Comparison of ENCODE assay signal across 1 cellular context in the genomic region with DNA sequence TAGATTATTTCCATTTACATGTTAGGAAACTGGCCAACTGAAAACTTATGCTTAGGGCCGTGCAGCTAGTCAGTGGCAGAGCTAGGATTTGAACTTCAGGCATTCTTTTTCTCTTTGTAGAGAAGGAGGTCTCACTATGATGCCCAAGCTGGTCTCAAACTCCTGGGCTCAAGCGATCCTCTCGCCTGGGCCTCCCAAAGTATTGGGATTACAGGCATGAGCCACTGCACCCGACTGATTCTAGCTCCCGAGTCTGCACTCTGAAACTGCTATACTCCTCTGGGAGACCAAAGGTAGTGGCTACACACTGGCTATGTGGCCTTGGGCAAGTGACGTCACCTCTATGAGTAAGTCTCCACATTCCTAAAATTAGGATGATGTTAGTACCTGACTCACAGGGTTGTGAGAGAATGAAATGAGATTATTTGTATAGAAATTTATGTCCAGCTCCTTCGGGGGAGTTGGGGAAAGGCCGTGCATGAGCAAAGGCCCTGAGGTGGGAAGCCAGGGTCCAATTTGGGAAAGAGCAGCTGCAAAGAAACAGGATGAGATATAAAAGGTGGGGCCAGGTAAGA.
A peak's percentile ranks its signal among the peaks of the same experiment; 100 is the strongest.
TF ChIP-seq lines count a peak whose summit lies in the region.

No MANE protein-coding gene starts in this region.

TF ChIP-seq in HepG2, 621 proteins besides CTCF, POLR2A, EP300 and RAD21 (continued from another document and continues in another):
- TF ChIP-seq, protein P1, sequence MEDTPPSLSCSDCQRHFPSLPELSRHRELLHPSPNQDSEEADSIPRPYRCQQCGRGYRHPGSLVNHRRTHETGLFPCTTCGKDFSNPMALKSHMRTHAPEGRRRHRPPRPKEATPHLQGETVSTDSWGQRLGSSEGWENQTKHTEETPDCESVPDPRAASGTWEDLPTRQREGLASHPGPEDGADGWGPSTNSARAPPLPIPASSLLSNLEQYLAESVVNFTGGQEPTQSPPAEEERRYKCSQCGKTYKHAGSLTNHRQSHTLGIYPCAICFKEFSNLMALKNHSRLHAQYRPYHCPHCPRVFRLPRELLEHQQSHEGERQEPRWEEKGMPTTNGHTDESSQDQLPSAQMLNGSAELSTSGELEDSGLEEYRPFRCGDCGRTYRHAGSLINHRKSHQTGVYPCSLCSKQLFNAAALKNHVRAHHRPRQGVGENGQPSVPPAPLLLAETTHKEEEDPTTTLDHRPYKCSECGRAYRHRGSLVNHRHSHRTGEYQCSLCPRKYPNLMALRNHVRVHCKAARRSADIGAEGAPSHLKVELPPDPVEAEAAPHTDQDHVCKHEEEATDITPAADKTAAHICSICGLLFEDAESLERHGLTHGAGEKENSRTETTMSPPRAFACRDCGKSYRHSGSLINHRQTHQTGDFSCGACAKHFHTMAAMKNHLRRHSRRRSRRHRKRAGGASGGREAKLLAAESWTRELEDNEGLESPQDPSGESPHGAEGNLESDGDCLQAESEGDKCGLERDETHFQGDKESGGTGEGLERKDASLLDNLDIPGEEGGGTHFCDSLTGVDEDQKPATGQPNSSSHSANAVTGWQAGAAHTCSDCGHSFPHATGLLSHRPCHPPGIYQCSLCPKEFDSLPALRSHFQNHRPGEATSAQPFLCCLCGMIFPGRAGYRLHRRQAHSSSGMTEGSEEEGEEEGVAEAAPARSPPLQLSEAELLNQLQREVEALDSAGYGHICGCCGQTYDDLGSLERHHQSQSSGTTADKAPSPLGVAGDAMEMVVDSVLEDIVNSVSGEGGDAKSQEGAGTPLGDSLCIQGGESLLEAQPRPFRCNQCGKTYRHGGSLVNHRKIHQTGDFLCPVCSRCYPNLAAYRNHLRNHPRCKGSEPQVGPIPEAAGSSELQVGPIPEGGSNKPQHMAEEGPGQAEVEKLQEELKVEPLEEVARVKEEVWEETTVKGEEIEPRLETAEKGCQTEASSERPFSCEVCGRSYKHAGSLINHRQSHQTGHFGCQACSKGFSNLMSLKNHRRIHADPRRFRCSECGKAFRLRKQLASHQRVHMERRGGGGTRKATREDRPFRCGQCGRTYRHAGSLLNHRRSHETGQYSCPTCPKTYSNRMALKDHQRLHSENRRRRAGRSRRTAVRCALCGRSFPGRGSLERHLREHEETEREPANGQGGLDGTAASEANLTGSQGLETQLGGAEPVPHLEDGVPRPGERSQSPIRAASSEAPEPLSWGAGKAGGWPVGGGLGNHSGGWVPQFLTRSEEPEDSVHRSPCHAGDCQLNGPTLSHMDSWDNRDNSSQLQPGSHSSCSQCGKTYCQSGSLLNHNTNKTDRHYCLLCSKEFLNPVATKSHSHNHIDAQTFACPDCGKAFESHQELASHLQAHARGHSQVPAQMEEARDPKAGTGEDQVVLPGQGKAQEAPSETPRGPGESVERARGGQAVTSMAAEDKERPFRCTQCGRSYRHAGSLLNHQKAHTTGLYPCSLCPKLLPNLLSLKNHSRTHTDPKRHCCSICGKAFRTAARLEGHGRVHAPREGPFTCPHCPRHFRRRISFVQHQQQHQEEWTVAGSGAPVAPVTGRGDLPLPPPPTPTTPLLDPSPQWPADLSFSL (CRISPR knock-in tag; IDR thresholded peaks at IDR 0.05): no peak
- no peak for TF ChIP-seq PHF20 (CRISPR knock-in tag; IDR thresholded peaks at IDR 0.05)
- TF ChIP-seq NCOA1 (CRISPR knock-in tag; IDR thresholded peaks at IDR 0.05): 0 out of 2 replicates have a peak, but pooled peaks have one; percentile 60
- TF ChIP-seq, protein P2, sequence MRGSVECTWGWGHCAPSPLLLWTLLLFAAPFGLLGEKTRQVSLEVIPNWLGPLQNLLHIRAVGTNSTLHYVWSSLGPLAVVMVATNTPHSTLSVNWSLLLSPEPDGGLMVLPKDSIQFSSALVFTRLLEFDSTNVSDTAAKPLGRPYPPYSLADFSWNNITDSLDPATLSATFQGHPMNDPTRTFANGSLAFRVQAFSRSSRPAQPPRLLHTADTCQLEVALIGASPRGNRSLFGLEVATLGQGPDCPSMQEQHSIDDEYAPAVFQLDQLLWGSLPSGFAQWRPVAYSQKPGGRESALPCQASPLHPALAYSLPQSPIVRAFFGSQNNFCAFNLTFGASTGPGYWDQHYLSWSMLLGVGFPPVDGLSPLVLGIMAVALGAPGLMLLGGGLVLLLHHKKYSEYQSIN (CRISPR knock-in tag; IDR thresholded peaks at IDR 0.05; ENCODE audit: borderline replicate concordance): no peak
- TF ChIP-seq, protein P3, sequence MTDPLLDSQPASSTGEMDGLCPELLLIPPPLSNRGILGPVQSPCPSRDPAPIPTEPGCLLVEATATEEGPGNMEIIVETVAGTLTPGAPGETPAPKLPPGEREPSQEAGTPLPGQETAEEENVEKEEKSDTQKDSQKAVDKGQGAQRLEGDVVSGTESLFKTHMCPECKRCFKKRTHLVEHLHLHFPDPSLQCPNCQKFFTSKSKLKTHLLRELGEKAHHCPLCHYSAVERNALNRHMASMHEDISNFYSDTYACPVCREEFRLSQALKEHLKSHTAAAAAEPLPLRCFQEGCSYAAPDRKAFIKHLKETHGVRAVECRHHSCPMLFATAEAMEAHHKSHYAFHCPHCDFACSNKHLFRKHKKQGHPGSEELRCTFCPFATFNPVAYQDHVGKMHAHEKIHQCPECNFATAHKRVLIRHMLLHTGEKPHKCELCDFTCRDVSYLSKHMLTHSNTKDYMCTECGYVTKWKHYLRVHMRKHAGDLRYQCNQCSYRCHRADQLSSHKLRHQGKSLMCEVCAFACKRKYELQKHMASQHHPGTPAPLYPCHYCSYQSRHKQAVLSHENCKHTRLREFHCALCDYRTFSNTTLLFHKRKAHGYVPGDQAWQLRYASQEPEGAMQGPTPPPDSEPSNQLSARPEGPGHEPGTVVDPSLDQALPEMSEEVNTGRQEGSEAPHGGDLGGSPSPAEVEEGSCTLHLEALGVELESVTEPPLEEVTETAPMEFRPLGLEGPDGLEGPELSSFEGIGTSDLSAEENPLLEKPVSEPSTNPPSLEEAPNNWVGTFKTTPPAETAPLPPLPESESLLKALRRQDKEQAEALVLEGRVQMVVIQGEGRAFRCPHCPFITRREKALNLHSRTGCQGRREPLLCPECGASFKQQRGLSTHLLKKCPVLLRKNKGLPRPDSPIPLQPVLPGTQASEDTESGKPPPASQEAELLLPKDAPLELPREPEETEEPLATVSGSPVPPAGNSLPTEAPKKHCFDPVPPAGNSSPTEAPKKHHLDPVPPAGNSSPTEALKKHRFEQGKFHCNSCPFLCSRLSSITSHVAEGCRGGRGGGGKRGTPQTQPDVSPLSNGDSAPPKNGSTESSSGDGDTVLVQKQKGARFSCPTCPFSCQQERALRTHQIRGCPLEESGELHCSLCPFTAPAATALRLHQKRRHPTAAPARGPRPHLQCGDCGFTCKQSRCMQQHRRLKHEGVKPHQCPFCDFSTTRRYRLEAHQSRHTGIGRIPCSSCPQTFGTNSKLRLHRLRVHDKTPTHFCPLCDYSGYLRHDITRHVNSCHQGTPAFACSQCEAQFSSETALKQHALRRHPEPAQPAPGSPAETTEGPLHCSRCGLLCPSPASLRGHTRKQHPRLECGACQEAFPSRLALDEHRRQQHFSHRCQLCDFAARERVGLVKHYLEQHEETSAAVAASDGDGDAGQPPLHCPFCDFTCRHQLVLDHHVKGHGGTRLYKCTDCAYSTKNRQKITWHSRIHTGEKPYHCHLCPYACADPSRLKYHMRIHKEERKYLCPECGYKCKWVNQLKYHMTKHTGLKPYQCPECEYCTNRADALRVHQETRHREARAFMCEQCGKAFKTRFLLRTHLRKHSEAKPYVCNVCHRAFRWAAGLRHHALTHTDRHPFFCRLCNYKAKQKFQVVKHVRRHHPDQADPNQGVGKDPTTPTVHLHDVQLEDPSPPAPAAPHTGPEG (CRISPR knock-in tag; IDR thresholded peaks at IDR 0.05): no peak
- TF ChIP-seq, protein P4, sequence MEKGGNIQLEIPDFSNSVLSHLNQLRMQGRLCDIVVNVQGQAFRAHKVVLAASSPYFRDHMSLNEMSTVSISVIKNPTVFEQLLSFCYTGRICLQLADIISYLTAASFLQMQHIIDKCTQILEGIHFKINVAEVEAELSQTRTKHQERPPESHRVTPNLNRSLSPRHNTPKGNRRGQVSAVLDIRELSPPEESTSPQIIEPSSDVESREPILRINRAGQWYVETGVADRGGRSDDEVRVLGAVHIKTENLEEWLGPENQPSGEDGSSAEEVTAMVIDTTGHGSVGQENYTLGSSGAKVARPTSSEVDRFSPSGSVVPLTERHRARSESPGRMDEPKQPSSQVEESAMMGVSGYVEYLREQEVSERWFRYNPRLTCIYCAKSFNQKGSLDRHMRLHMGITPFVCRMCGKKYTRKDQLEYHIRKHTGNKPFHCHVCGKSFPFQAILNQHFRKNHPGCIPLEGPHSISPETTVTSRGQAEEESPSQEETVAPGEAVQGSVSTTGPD (CRISPR knock-in tag; IDR thresholded peaks at IDR 0.05): no peak
- TF ChIP-seq PTBP1 (IDR thresholded peaks at IDR 0.05; ENCODE audit: low read depth, low read length, poor library complexity, severe bottlenecking): no peak
- 0 out of 2 replicates have a peak, but pooled peaks have one; percentile 36 for TF ChIP-seq MED1 (CRISPR knock-in tag; IDR thresholded peaks at IDR 0.05)
- TF ChIP-seq PLRG1 (conservative IDR thresholded peaks at IDR 0.05): no peak
- TF ChIP-seq, protein P5, sequence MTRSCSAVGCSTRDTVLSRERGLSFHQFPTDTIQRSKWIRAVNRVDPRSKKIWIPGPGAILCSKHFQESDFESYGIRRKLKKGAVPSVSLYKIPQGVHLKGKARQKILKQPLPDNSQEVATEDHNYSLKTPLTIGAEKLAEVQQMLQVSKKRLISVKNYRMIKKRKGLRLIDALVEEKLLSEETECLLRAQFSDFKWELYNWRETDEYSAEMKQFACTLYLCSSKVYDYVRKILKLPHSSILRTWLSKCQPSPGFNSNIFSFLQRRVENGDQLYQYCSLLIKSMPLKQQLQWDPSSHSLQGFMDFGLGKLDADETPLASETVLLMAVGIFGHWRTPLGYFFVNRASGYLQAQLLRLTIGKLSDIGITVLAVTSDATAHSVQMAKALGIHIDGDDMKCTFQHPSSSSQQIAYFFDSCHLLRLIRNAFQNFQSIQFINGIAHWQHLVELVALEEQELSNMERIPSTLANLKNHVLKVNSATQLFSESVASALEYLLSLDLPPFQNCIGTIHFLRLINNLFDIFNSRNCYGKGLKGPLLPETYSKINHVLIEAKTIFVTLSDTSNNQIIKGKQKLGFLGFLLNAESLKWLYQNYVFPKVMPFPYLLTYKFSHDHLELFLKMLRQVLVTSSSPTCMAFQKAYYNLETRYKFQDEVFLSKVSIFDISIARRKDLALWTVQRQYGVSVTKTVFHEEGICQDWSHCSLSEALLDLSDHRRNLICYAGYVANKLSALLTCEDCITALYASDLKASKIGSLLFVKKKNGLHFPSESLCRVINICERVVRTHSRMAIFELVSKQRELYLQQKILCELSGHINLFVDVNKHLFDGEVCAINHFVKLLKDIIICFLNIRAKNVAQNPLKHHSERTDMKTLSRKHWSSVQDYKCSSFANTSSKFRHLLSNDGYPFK (CRISPR knock-in tag; IDR thresholded peaks at IDR 0.05; ENCODE audit: borderline replicate concordance): no peak
- no peak for TF ChIP-seq ZMAT3 (CRISPR knock-in tag; conservative IDR thresholded peaks at IDR 0.05)
- no peak for TF ChIP-seq PITX1 (CRISPR knock-in tag; IDR thresholded peaks at IDR 0.05)
- TF ChIP-seq, protein P6, sequence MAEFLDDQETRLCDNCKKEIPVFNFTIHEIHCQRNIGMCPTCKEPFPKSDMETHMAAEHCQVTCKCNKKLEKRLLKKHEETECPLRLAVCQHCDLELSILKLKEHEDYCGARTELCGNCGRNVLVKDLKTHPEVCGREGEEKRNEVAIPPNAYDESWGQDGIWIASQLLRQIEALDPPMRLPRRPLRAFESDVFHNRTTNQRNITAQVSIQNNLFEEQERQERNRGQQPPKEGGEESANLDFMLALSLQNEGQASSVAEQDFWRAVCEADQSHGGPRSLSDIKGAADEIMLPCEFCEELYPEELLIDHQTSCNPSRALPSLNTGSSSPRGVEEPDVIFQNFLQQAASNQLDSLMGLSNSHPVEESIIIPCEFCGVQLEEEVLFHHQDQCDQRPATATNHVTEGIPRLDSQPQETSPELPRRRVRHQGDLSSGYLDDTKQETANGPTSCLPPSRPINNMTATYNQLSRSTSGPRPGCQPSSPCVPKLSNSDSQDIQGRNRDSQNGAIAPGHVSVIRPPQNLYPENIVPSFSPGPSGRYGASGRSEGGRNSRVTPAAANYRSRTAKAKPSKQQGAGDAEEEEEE (CRISPR knock-in tag; IDR thresholded peaks at IDR 0.05; ENCODE audit: borderline replicate concordance): no peak
- TF ChIP-seq, protein P7, sequence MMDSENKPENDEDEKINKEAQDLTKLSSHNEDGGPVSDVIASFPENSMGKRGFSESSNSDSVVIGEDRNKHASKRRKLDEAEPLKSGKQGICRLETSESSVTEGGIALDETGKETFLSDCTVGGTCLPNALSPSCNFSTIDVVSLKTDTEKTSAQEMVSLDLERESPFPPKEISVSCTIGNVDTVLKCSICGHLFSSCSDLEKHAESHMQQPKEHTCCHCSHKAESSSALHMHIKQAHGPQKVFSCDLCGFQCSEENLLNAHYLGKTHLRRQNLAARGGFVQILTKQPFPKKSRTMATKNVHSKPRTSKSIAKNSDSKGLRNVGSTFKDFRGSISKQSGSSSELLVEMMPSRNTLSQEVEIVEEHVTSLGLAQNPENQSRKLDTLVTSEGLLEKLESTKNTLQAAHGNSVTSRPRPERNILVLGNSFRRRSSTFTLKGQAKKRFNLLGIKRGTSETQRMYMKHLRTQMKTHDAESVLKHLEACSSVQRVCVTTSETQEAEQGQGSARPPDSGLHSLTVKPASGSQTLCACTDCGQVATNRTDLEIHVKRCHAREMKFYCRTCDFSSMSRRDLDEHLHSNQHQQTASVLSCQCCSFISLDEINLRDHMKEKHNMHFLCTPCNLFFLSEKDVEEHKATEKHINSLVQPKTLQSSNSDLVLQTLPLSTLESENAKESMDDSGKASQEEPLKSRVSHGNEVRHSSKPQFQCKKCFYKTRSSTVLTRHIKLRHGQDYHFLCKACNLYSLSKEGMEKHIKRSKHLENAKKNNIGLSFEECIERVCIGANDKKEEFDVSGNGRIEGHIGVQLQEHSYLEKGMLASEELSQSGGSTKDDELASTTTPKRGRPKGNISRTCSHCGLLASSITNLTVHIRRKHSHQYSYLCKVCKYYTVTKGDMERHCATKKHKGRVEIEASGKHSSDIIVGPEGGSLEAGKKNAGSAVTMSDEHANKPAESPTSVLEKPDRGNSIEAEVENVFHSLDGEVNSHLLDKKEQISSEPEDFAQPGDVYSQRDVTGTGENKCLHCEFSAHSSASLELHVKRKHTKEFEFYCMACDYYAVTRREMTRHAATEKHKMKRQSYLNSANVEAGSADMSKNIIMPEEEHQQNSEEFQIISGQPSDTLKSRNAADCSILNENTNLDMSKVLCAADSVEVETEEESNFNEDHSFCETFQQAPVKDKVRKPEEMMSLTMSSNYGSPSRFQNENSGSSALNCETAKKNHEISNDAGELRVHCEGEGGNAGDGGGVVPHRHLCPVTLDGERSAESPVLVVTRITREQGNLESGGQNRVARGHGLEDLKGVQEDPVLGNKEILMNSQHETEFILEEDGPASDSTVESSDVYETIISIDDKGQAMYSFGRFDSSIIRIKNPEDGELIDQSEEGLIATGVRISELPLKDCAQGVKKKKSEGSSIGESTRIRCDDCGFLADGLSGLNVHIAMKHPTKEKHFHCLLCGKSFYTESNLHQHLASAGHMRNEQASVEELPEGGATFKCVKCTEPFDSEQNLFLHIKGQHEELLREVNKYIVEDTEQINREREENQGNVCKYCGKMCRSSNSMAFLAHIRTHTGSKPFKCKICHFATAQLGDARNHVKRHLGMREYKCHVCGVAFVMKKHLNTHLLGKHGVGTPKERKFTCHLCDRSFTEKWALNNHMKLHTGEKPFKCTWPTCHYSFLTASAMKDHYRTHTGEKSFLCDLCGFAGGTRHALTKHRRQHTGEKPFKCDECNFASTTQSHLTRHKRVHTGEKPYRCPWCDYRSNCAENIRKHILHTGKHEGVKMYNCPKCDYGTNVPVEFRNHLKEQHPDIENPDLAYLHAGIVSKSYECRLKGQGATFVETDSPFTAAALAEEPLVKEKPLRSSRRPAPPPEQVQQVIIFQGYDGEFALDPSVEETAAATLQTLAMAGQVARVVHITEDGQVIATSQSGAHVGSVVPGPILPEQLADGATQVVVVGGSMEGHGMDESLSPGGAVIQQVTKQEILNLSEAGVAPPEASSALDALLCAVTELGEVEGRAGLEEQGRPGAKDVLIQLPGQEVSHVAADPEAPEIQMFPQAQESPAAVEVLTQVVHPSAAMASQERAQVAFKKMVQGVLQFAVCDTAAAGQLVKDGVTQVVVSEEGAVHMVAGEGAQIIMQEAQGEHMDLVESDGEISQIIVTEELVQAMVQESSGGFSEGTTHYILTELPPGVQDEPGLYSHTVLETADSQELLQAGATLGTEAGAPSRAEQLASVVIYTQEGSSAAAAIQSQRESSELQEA (CRISPR knock-in tag; IDR thresholded peaks at IDR 0.05; ENCODE audit: not compliant biosample characterization): no peak
